In the genomic region with DNA sequence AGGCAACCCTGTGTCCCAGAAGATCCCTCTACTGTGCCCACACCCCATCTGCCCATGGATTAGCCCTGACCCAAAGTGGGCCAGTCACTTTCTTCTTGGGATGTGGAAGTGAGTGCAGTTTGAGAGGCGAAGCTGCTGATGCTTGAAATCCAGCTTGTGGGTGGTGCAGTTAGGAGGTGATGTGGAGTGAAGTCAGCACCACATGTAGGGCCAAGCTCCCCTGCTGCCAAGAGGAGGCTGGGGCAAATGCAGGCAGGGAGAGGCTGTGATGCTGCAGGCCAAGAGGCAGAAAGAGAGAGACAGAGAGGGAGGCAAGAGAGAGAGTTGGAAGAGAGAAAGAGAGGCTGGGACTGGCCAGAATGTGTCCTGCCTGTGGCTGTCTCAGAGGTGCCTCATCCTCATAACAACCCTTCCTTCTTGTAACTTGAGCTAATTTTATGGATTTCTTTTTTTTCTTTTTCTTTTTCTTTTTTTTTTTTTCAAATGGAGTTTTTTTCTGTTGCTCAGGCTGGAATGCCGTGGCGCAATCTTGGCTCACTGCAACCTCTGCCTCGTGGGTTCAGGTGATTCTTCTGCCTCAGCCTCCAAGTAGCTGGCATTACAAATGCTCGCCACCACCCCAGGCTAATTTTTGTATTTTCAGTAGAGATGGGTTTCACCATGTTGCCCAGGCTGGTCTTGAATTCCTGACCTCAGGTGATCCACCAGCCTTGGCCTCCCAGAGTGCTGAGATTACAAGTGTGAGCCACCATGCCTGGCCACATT, we compare ENCODE assay signal across 19 cellular contexts. TPM values are rescaled to one million over a fixed set of nuclear protein-coding genes. Genes with fewer than 3 reads are reported as not detected.
DNase-seq lines count a peak whose midpoint lies in the region; ATAC-seq and TF ChIP-seq lines count a peak whose summit lies in the region.
"Had no signal": no experiment of that assay in that cellular context is flagged by ENCODE, and none has a peak within 500 bp of the region (broad histone marks: within the 10 kb centered on the region; RNA-seq: fewer than 3 reads in every experiment).

No MANE protein-coding gene starts in this region.

- H3K4me1 Mint-ChIP-seq in activated CD8-positive, alpha-beta memory T cell treated with anti-CD3 and anti-CD28 coated beads, Interleukin-2, amount 10 ng/mL, durations not matched to agents 7 days and 5 days: peaks cover 42% of the 10 kb centered on the region

- no peak overlapping the region for H2BK120ac ChIP-seq in neuronal stem cell (ENCODE audit: low read depth, low read length)

- no peak for ATAC-seq in activated CD8-positive, alpha-beta memory T cell treated with anti-CD3 and anti-CD28 coated beads, Interleukin-2, amount 10 ng/mL, durations not matched to agents 7 days and 5 days
- ATAC-seq in lower lobe of right lung: no peak
- ATAC-seq: A549; naive thymus-derived CD4-positive, alpha-beta T cell had no signal

- peaks cover 10% of the 10 kb centered on the region for H3K9me3 Mint-ChIP-seq in activated CD8-positive, alpha-beta memory T cell treated with anti-CD3 and anti-CD28 coated beads, Interleukin-2, amount 10 ng/mL, durations not matched to agents 7 days and 5 days (ENCODE audit: low read depth)

- H3K4me3 ChIP-seq in choroid plexus epithelial cell (ENCODE audit: low read depth, low read length) (no peak overlapping the region), neuronal stem cell (ENCODE audit: low read length in 2 of 2) (no peak overlapping the region), lower lobe of right lung (no peak overlapping the region)
- H3K4me3 ChIP-seq: A549, adrenal gland, colonic mucosa, esophagus muscularis mucosa, right atrium auricular region, thoracic aorta had no signal

- no peak overlapping the region for H2BK5ac ChIP-seq in neuronal stem cell (ENCODE audit: low read length)

- H3K14ac ChIP-seq in neuronal stem cell (ENCODE audit: low read length): no peak overlapping the region

- H3K27me3 Mint-ChIP-seq in activated CD8-positive, alpha-beta memory T cell treated with anti-CD3 and anti-CD28 coated beads, Interleukin-2, amount 10 ng/mL, durations not matched to agents 7 days and 5 days: no peaks in the 10 kb centered on the region
- H3K27me3 Mint-ChIP-seq: naive thymus-derived CD4-positive, alpha-beta T cell had no signal

- no peak overlapping the region for H4K8ac ChIP-seq in neuronal stem cell (ENCODE audit: low read depth, low read length)

- H3K18ac ChIP-seq in neuronal stem cell (ENCODE audit: low read length): peak overlapping the region; percentile 29

- TF ChIP-seq CTCF in choroid plexus epithelial cell (conservative IDR thresholded peaks at IDR 0.05; ENCODE audit: low read depth, low read length): no peak
- TF ChIP-seq CTCF in lower lobe of right lung (IDR thresholded peaks at IDR 0.05): no peak

- no peak for DNase-seq in activated CD8-positive, alpha-beta memory T cell treated with anti-CD3 and anti-CD28 coated beads, Interleukin-2, amount 10 ng/mL, durations not matched to agents 7 days and 5 days
- DNase-seq in activated CD8-positive, alpha-beta memory T cell treated with anti-CD3 and anti-CD28 coated beads, Interleukin-2, amount 50 U/mL, for 48 hours: no peak
- peak; percentile 49 for DNase-seq in choroid plexus epithelial cell (ENCODE audit: low read depth)
- no peak for DNase-seq in neuronal stem cell (ENCODE audit: low spot score)
- no peak for DNase-seq in superior temporal gyrus (ENCODE audit: extremely low spot score)
- no peak for DNase-seq in lower lobe of right lung
- DNase-seq in SK-N-DZ (ENCODE audit: low spot score): no peak
- DNase-seq: adrenal gland; colonic mucosa; naive thymus-derived CD4-positive, alpha-beta T cell; NCI-H1694 treated with DMSO at 0.1 percent for 48 hours; NCI-H524; OCI-M1; SK-N-SH had no signal

- peaks cover 29% of the 10 kb centered on the region for H3K36me3 Mint-ChIP-seq in activated CD8-positive, alpha-beta memory T cell treated with anti-CD3 and anti-CD28 coated beads, Interleukin-2, amount 10 ng/mL, durations not matched to agents 7 days and 5 days

- H3K27ac ChIP-seq in neuronal stem cell (replicated peaks; ENCODE audit: low read length) (no peak overlapping the region), lower lobe of right lung (no peak overlapping the region)
- H3K27ac ChIP-seq: A549, adrenal gland, colonic mucosa, esophagus muscularis mucosa, right atrium auricular region, thoracic aorta had no signal

- no peak overlapping the region for H3K23ac ChIP-seq in neuronal stem cell (ENCODE audit: low read depth, low read length, poor library complexity)

- no peak overlapping the region for H3K4me2 ChIP-seq in neuronal stem cell (ENCODE audit: insufficient read depth, low read length, poor library complexity, severe bottlenecking)
- H3K4me2 ChIP-seq: A549, SK-N-SH had no signal

- peak overlapping the region; percentile 75 for H3K27ac Mint-ChIP-seq in activated CD8-positive, alpha-beta memory T cell treated with anti-CD3 and anti-CD28 coated beads, Interleukin-2, amount 10 ng/mL, durations not matched to agents 7 days and 5 days

- H2AFZ ChIP-seq in neuronal stem cell (ENCODE audit: low read length): no peak overlapping the region

- peaks cover 0 to 46% (median 0%) of the 10 kb centered on the region in 3 experiments for H3K27me3 ChIP-seq in neuronal stem cell (ENCODE audit: control insufficient read depth in 3 of 3, insufficient read depth in 3 of 3, low read depth in 1 of 3, low read length in 3 of 3)
- no peaks in the 10 kb centered on the region for H3K27me3 ChIP-seq in lower lobe of right lung (ENCODE audit: low read depth)
- H3K27me3 ChIP-seq: adrenal gland, colonic mucosa, esophagus muscularis mucosa, right atrium auricular region had no signal

- H3K79me1 ChIP-seq in neuronal stem cell (ENCODE audit: low read depth, low read length): no peaks in the 10 kb centered on the region

- no peak overlapping the region for H3K4ac ChIP-seq in neuronal stem cell (ENCODE audit: low read length)

- intact Hi-C loops in lower lobe of right lung (cut with DNase I): no loop called here

- H2BK15ac ChIP-seq in neuronal stem cell (ENCODE audit: low read length): peak overlapping the region; percentile 62

- TF ChIP-seq EP300 in Ishikawa (IDR thresholded peaks at IDR 0.05; ENCODE audit: borderline replicate concordance): no peak

- H2AK5ac ChIP-seq in neuronal stem cell (ENCODE audit: low read depth, low read length): peak overlapping the region; percentile 37

- peaks cover 0 to 2% of the 10 kb centered on the region in 2 donors for H3K4me1 ChIP-seq in neuronal stem cell (ENCODE audit: control insufficient read depth in 2 of 2, insufficient read depth in 1 of 2, low read depth in 1 of 2, low read length in 2 of 2)
- H3K4me1 ChIP-seq in lower lobe of right lung: no peaks in the 10 kb centered on the region
- H3K4me1 ChIP-seq: A549, adrenal gland, colonic mucosa, esophagus muscularis mucosa had no signal

- no peak for TF ChIP-seq RAD21 in Ishikawa (IDR thresholded peaks at IDR 0.05; ENCODE audit: low read depth)

- no peak overlapping the region for H2BK12ac ChIP-seq in neuronal stem cell (ENCODE audit: low read length)

- H3K9ac ChIP-seq in neuronal stem cell (ENCODE audit: low read depth, low read length, poor library complexity): no peak overlapping the region
- H3K9ac ChIP-seq: SK-N-SH had no signal

- no CpG with 5 or more reads among the region's 5 CpGs for WGBS in neuronal stem cell (ENCODE audit: extremely low coverage in 2 of 2, insufficient read length in 2 of 2, insufficient replicate concordance in 1 of 2), 2 donors

- H3K9me3 ChIP-seq in neuronal stem cell (replicated peaks in 1 of 2; ENCODE audit: control insufficient read depth in 2 of 2, insufficient read depth in 1 of 2, low read depth in 1 of 2, low read length in 2 of 2): no peaks in the 10 kb centered on the region
- H3K9me3 ChIP-seq in lower lobe of right lung: no peaks in the 10 kb centered on the region
- H3K9me3 ChIP-seq: adrenal gland, colonic mucosa, SK-N-SH, thoracic aorta had no signal

- CTCF ChIA-PET in activated CD8-positive, alpha-beta memory T cell treated with anti-CD3 and anti-CD28 coated beads, Interleukin-2, amount 10 ng/mL, durations not matched to agents 7 days and 5 days (lab: Charles Lee): interaction anchor here (1.1 to 2.8 kb wide), 5 partner anchors 8 to 86 kb away, joined by 3 to 19 read pairs (median 3); no protein-coding TSS in a partner anchor

- no peak overlapping the region for H3K4me3 Mint-ChIP-seq in activated CD8-positive, alpha-beta memory T cell treated with anti-CD3 and anti-CD28 coated beads, Interleukin-2, amount 10 ng/mL, durations not matched to agents 7 days and 5 days

- H4K91ac ChIP-seq in neuronal stem cell (ENCODE audit: low read depth, low read length, poor library complexity): no peak overlapping the region

- H3K36me3 ChIP-seq in neuronal stem cell (replicated peaks in 1 of 2; ENCODE audit: control insufficient read depth in 2 of 2, insufficient read depth in 2 of 2, low read length in 2 of 2) (no peaks in the 10 kb centered on the region), lower lobe of right lung (no peaks in the 10 kb centered on the region)
- H3K36me3 ChIP-seq: adrenal gland, colonic mucosa, esophagus muscularis mucosa, right atrium auricular region, thoracic aorta had no signal

TF ChIP-seq in Ishikawa, 13 proteins besides CTCF, POLR2A, EP300 and RAD21:
- TF ChIP-seq CEBPB (IDR thresholded peaks at IDR 0.05): 0 out of 2 replicates have a peak, but pooled peaks have one; percentile 2
- TF ChIP-seq, protein P1, sequence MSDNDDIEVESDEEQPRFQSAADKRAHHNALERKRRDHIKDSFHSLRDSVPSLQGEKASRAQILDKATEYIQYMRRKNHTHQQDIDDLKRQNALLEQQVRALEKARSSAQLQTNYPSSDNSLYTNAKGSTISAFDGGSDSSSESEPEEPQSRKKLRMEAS (IDR thresholded peaks at IDR 0.05): no peak

RNA-seq across cellular contexts. Expression of a gene that starts 35.3 kb away (rescaled TPM):
- total RNA-seq in activated CD8-positive, alpha-beta memory T cell treated with anti-CD3 and anti-CD28 coated beads, Interleukin-2, amount 10 ng/mL, durations not matched to agents 7 days and 5 days: 100 to 1,000 TPM; 148 to 174 TPM
- 26.9 TPM for polyA plus RNA-seq in neuronal stem cell (2013, experiment 1 of 2)
- polyA plus RNA-seq in neuronal stem cell (2013, experiment 2 of 2): 26.4 TPM
- 78.7 TPM for total RNA-seq in lower lobe of right lung
- polyA plus RNA-seq in SK-N-DZ (2014; cell fraction: cytosol; rRNA removed): 29.9 and 31.6 TPM in 2 replicates
- 17.7 and 18.2 TPM in 2 replicates for polyA plus RNA-seq in SK-N-DZ (2014; cell fraction: nucleus; rRNA removed)
